27 cellular contexts compared by ENCODE assay signal in genomic region chr11:6553634-6554033, GRCh38.
"Had no signal": no experiment of that assay in that cellular context is flagged by ENCODE, and none has a peak within 500 bp of the region (broad histone marks: within the 10 kb centered on the region; RNA-seq: fewer than 3 reads in every experiment).

No MANE protein-coding gene starts in this region.

- H3K9me3 ChIP-seq: stomach, suprapubic skin, testis, thoracic aorta, thyroid gland, tibial artery, tibial nerve, transverse colon, upper lobe of left lung, upper lobe of right lung, uterus, vagina had no signal

- H3K4me1 ChIP-seq: stomach, suprapubic skin, testis, thyroid gland, tibial artery, tibial nerve, transverse colon, upper lobe of left lung, upper lobe of right lung, vagina had no signal

- ATAC-seq: stimulated activated effector memory CD8-positive, alpha-beta T cell treated with anti-CD3 and anti-CD28 coated beads, Interleukin-12 subunit alpha, Interleukin-12 subunit beta, amount 100 ng/mL, for 72 hours; stimulated activated memory B cell treated with anti-CD40 and anti-IgM and Interleukin-4, amounts not matched to agents 10 μg/mL and 1 μg/mL and 100 μg/mL, for 72 hours; stimulated activated naive B cell treated with anti-CD40 and anti-IgM and Interleukin-4, amounts not matched to agents 10 μg/mL and 1 μg/mL and 100 μg/mL, for 72 hours; stimulated activated naive CD8-positive, alpha-beta T cell treated with anti-CD3 and anti-CD28 coated beads, Interleukin-15, amount 100 ng/mL, for 72 hours; stimulated activated naive CD8-positive, alpha-beta T cell treated with anti-CD3 and anti-CD28 coated beads, Interleukin-15, Interleukin-2, amounts not matched to agents 100 U/mL and 50 U/mL, for 24 hours; upper lobe of right lung had no signal

- FAIRE-seq: urothelium cell line had no signal

- H3K27me3 ChIP-seq: stomach, suprapubic skin, testis, thyroid gland, tibial artery, tibial nerve, transverse colon, upper lobe of left lung, upper lobe of right lung, uterus, vagina had no signal

- H3K36me3 ChIP-seq: thyroid gland, transverse colon, upper lobe of left lung, upper lobe of right lung, uterus, vagina had no signal

- DNase-seq: stimulated activated CD4-positive, alpha-beta T cell treated with anti-CD3 and anti-CD28 coated beads, Interleukin-2, amount 100 ng/mL, for 48 hours; stimulated activated CD4-positive, alpha-beta T cell treated with anti-CD3 and anti-CD28 coated beads, Interleukin-4, amount 100 ng/mL, for 1 hour; stimulated activated CD4-positive, alpha-beta T cell treated with anti-CD3 and anti-CD28 coated beads, Interleukin-4, amount 100 ng/mL, for 24 hours; stimulated activated CD4-positive, alpha-beta T cell treated with anti-CD3 and anti-CD28 coated beads, Interleukin-4, amount 100 ng/mL, for 4 hours; stimulated activated CD8-positive, alpha-beta memory T cell treated with anti-CD3 and anti-CD28 coated beads, Interleukin-4, amount 100 ng/mL, for 48 hours; stimulated activated naive B cell treated with anti-CD40 and anti-IgM and Interleukin-4, amounts not matched to agents 10 μg/mL and 1 μg/mL and 100 μg/mL, for 72 hours; stimulated activated naive CD4-positive, alpha-beta T cell; stimulated activated naive CD4-positive, alpha-beta T cell treated with Interleukin-2 at 50 U/mL for 16 hours; stimulated activated naive CD8-positive, alpha-beta T cell treated with anti-CD3 and anti-CD28 coated beads, Interleukin-15, amount 100 ng/mL, for 72 hours; stimulated activated naive CD8-positive, alpha-beta T cell treated with anti-CD3 and anti-CD28 coated beads, Interleukin-15, Interleukin-2, amounts not matched to agents 100 U/mL and 50 U/mL, for 24 hours; stomach; substantia nigra; testis; thyroid gland; tibial artery; transverse colon; trophoblast cell; upper lobe of left lung; upper lobe of right lung; uterus had no signal

- H3K4me3 ChIP-seq: stomach, suprapubic skin, testis, thoracic aorta, thyroid gland, tibial artery, tibial nerve, transverse colon, upper lobe of left lung, upper lobe of right lung, uterus, vagina had no signal

- H3K27ac ChIP-seq: stomach, suprapubic skin, testis, thoracic aorta, thyroid gland, tibial artery, tibial nerve, transverse colon, upper lobe of left lung, upper lobe of right lung, uterus, vagina had no signal
